In genomic region chr6:150016324-150017185, GRCh38 we compare ENCODE assay signal across 8 cellular contexts. TPM values are rescaled to one million over a fixed set of nuclear protein-coding genes. Genes with fewer than 3 reads are reported as not detected.
A peak's percentile ranks its signal among the peaks of the same experiment; 100 is the strongest.
DNase-seq lines count a peak whose midpoint lies in the region; ATAC-seq and TF ChIP-seq lines count a peak whose summit lies in the region.

No MANE protein-coding gene starts in this region.

- H3K27me3 ChIP-seq in vagina: peaks cover 4% of the 10 kb centered on the region

- no peaks in the 10 kb centered on the region for H3K9me3 ChIP-seq in vagina

- peaks cover 15% of the 10 kb centered on the region for H3K4me1 ChIP-seq in vagina

- H3K27ac ChIP-seq in vagina: no peak overlapping the region

- POLR2A ChIA-PET in activated CD8-positive, alpha-beta T cell treated with anti-CD3 and anti-CD28 coated beads for 36 hours (lab: Charles Lee): interaction anchor here (0.7 kb wide), 1 partner anchor 81 kb away, joined by 3 read pairs; no protein-coding TSS in a partner anchor

- no peak overlapping the region for H3K4me3 ChIP-seq in epithelial cell of esophagus (ENCODE audit: low read length)
- H3K4me3 ChIP-seq in vagina: no peak overlapping the region

- H3K36me3 ChIP-seq in vagina: no peaks in the 10 kb centered on the region

- H3K4me3 Mint-ChIP-seq in activated CD8-positive, alpha-beta T cell treated with anti-CD3 and anti-CD28 coated beads for 36 hours: no peak overlapping the region

- intact Hi-C loops in activated CD8-positive, alpha-beta T cell treated with anti-CD3 and anti-CD28 coated beads for 36 hours (cut with micrococcal nuclease): loop anchor here (1.0 to 5.0 kb wide), 3 partner anchors 82 to 179 kb away; no protein-coding TSS in a partner anchor
- intact Hi-C loops in vagina (cut with DNase I): loop anchor here (1.0 kb wide), 1 partner anchor 80 kb away; no protein-coding TSS in a partner anchor

- H3K27me3 Mint-ChIP-seq in activated CD8-positive, alpha-beta T cell treated with anti-CD3 and anti-CD28 coated beads for 36 hours: peaks cover 63% of the 10 kb centered on the region

- no peaks in the 10 kb centered on the region for H3K9me3 Mint-ChIP-seq in activated CD8-positive, alpha-beta T cell treated with anti-CD3 and anti-CD28 coated beads for 36 hours

- no peaks in the 10 kb centered on the region for H3K36me3 Mint-ChIP-seq in activated CD8-positive, alpha-beta T cell treated with anti-CD3 and anti-CD28 coated beads for 36 hours (ENCODE audit: low read depth)

- H3K4me1 Mint-ChIP-seq in activated CD8-positive, alpha-beta T cell treated with anti-CD3 and anti-CD28 coated beads for 36 hours (ENCODE audit: low read depth): peaks cover 24% of the 10 kb centered on the region

- peak; percentile 79 for DNase-seq in activated CD8-positive, alpha-beta memory T cell treated with anti-CD3 and anti-CD28 coated beads for 24 hours
- no peak for DNase-seq in activated CD8-positive, alpha-beta memory T cell treated with anti-CD3 and anti-CD28 coated beads, Interleukin-2, amount 50 U/mL, for 48 hours
- DNase-seq in NCI-H446 treated with DMSO at 0.1 percent for 48 hours (lab: John Stamatoyannopoulos, UW) (peak; percentile 53), epithelial cell of esophagus (ENCODE audit: low read depth) (peak; percentile 71), mucosa of gallbladder (ENCODE audit: low spot score) (peak; percentile 74), vagina (ENCODE audit: extremely low spot score in 2 of 2) (peak in 1 of 2 donors; percentile 46)
- peak; percentile 65 for DNase-seq in activated CD8-positive, alpha-beta T cell treated with anti-CD3 and anti-CD28 coated beads for 36 hours

- no peak for TF ChIP-seq POLR2A in vagina (IDR thresholded peaks at IDR 0.05)

- CTCF ChIA-PET in activated CD8-positive, alpha-beta T cell treated with anti-CD3 and anti-CD28 coated beads for 36 hours (lab: Charles Lee): interaction anchor here (0.5 to 2.4 kb wide), 32 partner anchors 9 to 601 kb away, joined by 3 to 26 read pairs (median 4); partner anchors contain the start of gene ULBP1

- H3K27ac Mint-ChIP-seq in activated CD8-positive, alpha-beta T cell treated with anti-CD3 and anti-CD28 coated beads for 36 hours: no peak overlapping the region

- ATAC-seq in HG03066 (IDR thresholded peaks at IDR 0.05; ENCODE audit: low read depth, unreplicated experiment): peak; percentile 84
- peak; percentile 76 for ATAC-seq in activated CD8-positive, alpha-beta T cell treated with anti-CD3 and anti-CD28 coated beads for 36 hours

- TF ChIP-seq CTCF in activated CD8-positive, alpha-beta T cell treated with anti-CD3 and anti-CD28 coated beads for 36 hours (IDR thresholded peaks at IDR 0.05): peak; percentile 76
- TF ChIP-seq CTCF in epithelial cell of esophagus (IDR thresholded peaks at IDR 0.05; ENCODE audit: insufficient read depth, low read depth, low read length, missing control alignments): peak; percentile 59
- peak; percentile 47 to 64 (median 50) for TF ChIP-seq CTCF in vagina (IDR thresholded peaks at IDR 0.05)

RNA-seq across cellular contexts. Expression of gene RAET1L, which starts 8.8 kb away (rescaled TPM):
- total RNA-seq in activated CD8-positive, alpha-beta T cell treated with anti-CD3 and anti-CD28 coated beads for 36 hours: not detected
- not detected for total RNA-seq in mucosa of gallbladder
- 8.3 TPM for total RNA-seq in vagina

RNA-seq across cellular contexts. Expression of gene ULBP3, which starts 52.4 kb away (rescaled TPM):
- under 1 TPM; 0.47 to 0.77 TPM for total RNA-seq in activated CD8-positive, alpha-beta T cell treated with anti-CD3 and anti-CD28 coated beads for 36 hours
- total RNA-seq in mucosa of gallbladder: 2.5 TPM
- total RNA-seq in vagina: 1.7 TPM

RNA-seq across cellular contexts. Expression of gene ULBP1, which starts 52.8 kb away (rescaled TPM):
- 1 to 10 TPM; 2.5 to 2.7 TPM for total RNA-seq in activated CD8-positive, alpha-beta T cell treated with anti-CD3 and anti-CD28 coated beads for 36 hours
- total RNA-seq in mucosa of gallbladder: 0.09 TPM
- not detected for total RNA-seq in vagina
